ENCODE assay signal across 7 cellular contexts in the genomic region with DNA sequence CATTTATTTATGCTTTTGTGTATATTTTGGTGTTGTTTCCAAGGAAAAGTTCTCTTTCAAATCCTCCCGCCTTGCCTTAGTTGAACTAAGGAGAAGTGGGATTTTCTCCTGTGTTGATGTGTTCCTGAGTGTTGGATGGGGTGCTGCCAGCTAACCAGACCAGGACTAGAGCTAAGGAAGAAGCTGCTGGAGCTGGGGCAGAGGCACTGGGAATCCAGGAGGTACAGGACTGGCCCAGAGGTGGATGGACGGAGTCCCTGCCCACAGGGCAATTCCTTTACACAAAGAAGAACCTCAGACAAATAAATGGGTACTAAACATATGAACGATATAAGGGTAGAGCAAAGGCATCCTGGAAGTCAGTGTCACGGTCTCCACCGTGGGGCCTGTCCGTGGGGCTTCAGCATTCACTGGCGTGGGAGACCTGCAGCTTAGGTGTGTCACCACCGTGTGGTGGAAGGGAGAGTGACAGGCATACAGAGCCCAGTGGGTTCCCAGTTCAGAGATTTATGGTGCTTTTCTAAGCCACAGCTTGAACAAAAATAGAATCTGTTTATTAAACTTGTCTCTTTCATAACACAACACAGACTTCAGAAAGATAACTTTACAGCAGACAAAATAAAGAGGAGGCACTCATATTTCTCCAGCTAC.
DNase-seq lines count a peak whose midpoint lies in the region; ATAC-seq and FAIRE-seq lines count a peak whose summit lies in the region.

No MANE protein-coding gene starts in this region.

- FAIRE-seq in GM18507 (lab: Jason Lieb, UNC) = peak; percentile 79

- ATAC-seq in GM18870 (IDR thresholded peaks at IDR 0.05; ENCODE audit: unreplicated experiment) = no peak

- DNase-seq in GM18507 (ENCODE audit: extremely low spot score, insufficient read length, low read depth) = peak; percentile 39
- peak; percentile 4 for DNase-seq in NCI-H82 treated with DMSO at 0.1 percent for 48 hours (lab: John Stamatoyannopoulos, UW; ENCODE audit: unreplicated experiment)
- peak; percentile 50 for DNase-seq in amniotic epithelial cell (ENCODE audit: low read depth)
- peak; percentile 46 for DNase-seq in hepatic stellate cell (ENCODE audit: low spot score)
- peak; percentile 10 for DNase-seq in smooth muscle cell of the brain vasculature (ENCODE audit: low read depth, low spot score)
- DNase-seq in NCI-H2196 treated with DMSO at 0.1 percent for 48 hours (lab: John Stamatoyannopoulos, UW; ENCODE audit: unreplicated experiment) = no peak
